Comparison of ENCODE assay signal across 20 cellular contexts in genomic region chr5:143770430-143770829, GRCh38. TPM values are rescaled to one million over a fixed set of nuclear protein-coding genes. Genes with fewer than 3 reads are reported as not detected.
DNase-seq lines count a peak whose midpoint lies in the region; ATAC-seq and TF ChIP-seq lines count a peak whose summit lies in the region.
"Had no signal": no experiment of that assay in that cellular context is flagged by ENCODE, and none has a peak within 500 bp of the region (broad histone marks: within the 10 kb centered on the region; RNA-seq: fewer than 3 reads in every experiment).

No MANE protein-coding gene starts in this region.

- H3K4me3 ChIP-seq in DND-41 (ENCODE audit: low read depth in 1 of 2, low read length in 2 of 2) (no peak overlapping the region), gastrocnemius medialis (no peak overlapping the region)
- no peak overlapping the region for H3K4me3 ChIP-seq in Jurkat, Clone E6-1 (ENCODE audit: low read length)
- H3K4me3 ChIP-seq: BLaER1 treated with 17β-estradiol and CSF1 and Interleukin-3, amounts not matched to agents 10 nM and 100 nM had no signal

- no peak overlapping the region for H3K4me3 Mint-ChIP-seq in endothelial cell (ENCODE audit: unreplicated experiment)
- no peak overlapping the region for H3K4me3 Mint-ChIP-seq in activated T-helper 2 cell treated with anti-CD3 and anti-CD28 coated beads, Interferon-gamma antibody, Interleukin-2, Interleukin-4, amounts not matched to agents 10 μg/mL and 5 μg/mL and 100 μg/mL, durations not matched to agents 14 hours and 24 hours and 36 hours (ENCODE audit: low read depth)
- H3K4me3 Mint-ChIP-seq: CD4-positive, CD25-positive, alpha-beta regulatory T cell; HFFc6 had no signal

- in situ Hi-C loops in gastrocnemius medialis (cut with MboI; ENCODE audit: low sequenced_read_pairs in 4 of 4) = no loop called here

- TF ChIP-seq POLR2A in gastrocnemius medialis (IDR thresholded peaks at IDR 0.05) = no peak

- H2AFZ ChIP-seq in DND-41 (ENCODE audit: low read depth, low read length) = no peak overlapping the region; the same call in 1 of the 2 replicates

- H3K36me3 ChIP-seq in DND-41 (ENCODE audit: insufficient read depth, low read length) = no peaks in the 10 kb centered on the region
- no peaks in the 10 kb centered on the region for H3K36me3 ChIP-seq in gastrocnemius medialis
- H3K36me3 ChIP-seq: BLaER1 treated with 17β-estradiol and CSF1 and Interleukin-3, amounts not matched to agents 10 nM and 100 nM had no signal

- no peak for DNase-seq in DND-41
- peak; percentile 6 for DNase-seq in Jurkat, Clone E6-1 (ENCODE audit: low read depth, low spot score)
- DNase-seq in endothelial cell (ENCODE audit: low spot score) = no peak
- DNase-seq in NCI-H524 (lab: John Stamatoyannopoulos, UW) = no peak
- no peak for DNase-seq in gastrocnemius medialis
- DNase-seq in NCI-H1417 (lab: John Stamatoyannopoulos, UW) = no peak
- no peak for DNase-seq in activated T-helper 2 cell treated with anti-CD3 and anti-CD28 coated beads, Interferon-gamma antibody, Interleukin-2, Interleukin-4, amounts not matched to agents 10 μg/mL and 5 μg/mL and 100 μg/mL, durations not matched to agents 14 hours and 24 hours and 36 hours (ENCODE audit: low spot score)
- DNase-seq: 8988T; Caco-2; CD4-positive, CD25-positive, alpha-beta regulatory T cell; GDM1; H7; HFFc6; IMR-90; KG1 had no signal

- TF ChIP-seq CTCF in DND-41 (IDR thresholded peaks at IDR 0.05; ENCODE audit: borderline replicate concordance, extremely low read depth, low read length, poor library complexity, severe bottlenecking) (no peak), endothelial cell (IDR thresholded peaks at IDR 0.05; ENCODE audit: unreplicated experiment) (no peak), gastrocnemius medialis (IDR thresholded peaks at IDR 0.05 in 4 of 5, conservative IDR thresholded peaks at IDR 0.05 in 1 of 5) (no peak)

- H3K9me3 ChIP-seq in DND-41 (ENCODE audit: insufficient read depth, low read length, severe bottlenecking) (no peaks in the 10 kb centered on the region), gastrocnemius medialis (no peaks in the 10 kb centered on the region)
- H3K9me3 ChIP-seq: Caco-2 had no signal

- no peaks in the 10 kb centered on the region for H3K9me3 Mint-ChIP-seq in endothelial cell (ENCODE audit: unreplicated experiment)
- H3K9me3 Mint-ChIP-seq in activated T-helper 2 cell treated with anti-CD3 and anti-CD28 coated beads, Interferon-gamma antibody, Interleukin-2, Interleukin-4, amounts not matched to agents 10 μg/mL and 5 μg/mL and 100 μg/mL, durations not matched to agents 14 hours and 24 hours and 36 hours = no peaks in the 10 kb centered on the region
- H3K9me3 Mint-ChIP-seq: HFFc6 had no signal

- H3K4me1 ChIP-seq in DND-41 (ENCODE audit: insufficient read depth, low read length) (peaks cover 24% of the 10 kb centered on the region), gastrocnemius medialis (peaks cover 0 to 12% of the 10 kb centered on the region in 2 donors)

- H3K27me3 ChIP-seq in DND-41 (ENCODE audit: insufficient read depth, low read length, poor library complexity) (no peaks in the 10 kb centered on the region), gastrocnemius medialis (no peaks in the 10 kb centered on the region)
- H3K27me3 ChIP-seq: BLaER1 treated with 17β-estradiol and CSF1 and Interleukin-3, amounts not matched to agents 10 nM and 100 nM had no signal

- no peaks in the 10 kb centered on the region for H4K20me1 ChIP-seq in DND-41 (ENCODE audit: insufficient read depth, low read length)
- H4K20me1 ChIP-seq: BLaER1 treated with 17β-estradiol and CSF1 and Interleukin-3, amounts not matched to agents 10 nM and 100 nM had no signal

- H3K4me2 ChIP-seq in DND-41 (ENCODE audit: insufficient read depth, low read length) = no peak overlapping the region

- no peaks in the 10 kb centered on the region for H3K27me3 Mint-ChIP-seq in endothelial cell (ENCODE audit: unreplicated experiment)
- peaks cover 16% of the 10 kb centered on the region for H3K27me3 Mint-ChIP-seq in activated T-helper 2 cell treated with anti-CD3 and anti-CD28 coated beads, Interferon-gamma antibody, Interleukin-2, Interleukin-4, amounts not matched to agents 10 μg/mL and 5 μg/mL and 100 μg/mL, durations not matched to agents 14 hours and 24 hours and 36 hours (ENCODE audit: low read depth)

- intact Hi-C loops in gastrocnemius medialis (cut with DNase I; ENCODE audit: low total_unique reads) = no loop called here
- intact Hi-C loops in activated T-helper 2 cell treated with anti-CD3 and anti-CD28 coated beads, Interferon-gamma antibody, Interleukin-2, Interleukin-4, amounts not matched to agents 10 μg/mL and 5 μg/mL and 100 μg/mL, durations not matched to agents 14 hours and 24 hours and 36 hours (cut with micrococcal nuclease) = no loop called here

- no peak overlapping the region for H3K9ac ChIP-seq in DND-41 (ENCODE audit: low read depth, low read length)
- H3K9ac ChIP-seq: BLaER1 treated with 17β-estradiol and CSF1 and Interleukin-3, amounts not matched to agents 10 nM and 100 nM had no signal

- H3K79me2 ChIP-seq in DND-41 (ENCODE audit: insufficient read depth, low read length) = no peaks in the 10 kb centered on the region

- H3K4me1 Mint-ChIP-seq in endothelial cell (ENCODE audit: unreplicated experiment) = peaks cover 26% of the 10 kb centered on the region
- H3K4me1 Mint-ChIP-seq in activated T-helper 2 cell treated with anti-CD3 and anti-CD28 coated beads, Interferon-gamma antibody, Interleukin-2, Interleukin-4, amounts not matched to agents 10 μg/mL and 5 μg/mL and 100 μg/mL, durations not matched to agents 14 hours and 24 hours and 36 hours (ENCODE audit: low read depth) = peaks cover 5% of the 10 kb centered on the region

- H3K36me3 Mint-ChIP-seq in endothelial cell (ENCODE audit: low read depth, unreplicated experiment) = no peaks in the 10 kb centered on the region
- H3K36me3 Mint-ChIP-seq in activated T-helper 2 cell treated with anti-CD3 and anti-CD28 coated beads, Interferon-gamma antibody, Interleukin-2, Interleukin-4, amounts not matched to agents 10 μg/mL and 5 μg/mL and 100 μg/mL, durations not matched to agents 14 hours and 24 hours and 36 hours (ENCODE audit: low read depth) = no peaks in the 10 kb centered on the region
- H3K36me3 Mint-ChIP-seq: CD4-positive, CD25-positive, alpha-beta regulatory T cell had no signal

- peak; percentile 56 for ATAC-seq in DND-41 (ENCODE audit: insufficient read depth, low read depth)
- ATAC-seq in gastrocnemius medialis = no peak
- ATAC-seq: HCT116 had no signal

- H3K27ac Mint-ChIP-seq in endothelial cell (ENCODE audit: unreplicated experiment) = peak overlapping the region; percentile 34
- H3K27ac Mint-ChIP-seq in activated T-helper 2 cell treated with anti-CD3 and anti-CD28 coated beads, Interferon-gamma antibody, Interleukin-2, Interleukin-4, amounts not matched to agents 10 μg/mL and 5 μg/mL and 100 μg/mL, durations not matched to agents 14 hours and 24 hours and 36 hours = no peak overlapping the region
- H3K27ac Mint-ChIP-seq: CD4-positive, CD25-positive, alpha-beta regulatory T cell; HFFc6 had no signal

- H3K27ac ChIP-seq in DND-41 (ENCODE audit: low read length) = peak overlapping the region; percentile 46
- no peak overlapping the region for H3K27ac ChIP-seq in gastrocnemius medialis
- H3K27ac ChIP-seq: BLaER1 treated with 17β-estradiol and CSF1 and Interleukin-3, amounts not matched to agents 10 nM and 100 nM had no signal

RNA-seq across cellular contexts. Expression of gene HMHB1, which starts 41.5 kb away (rescaled TPM):
- polyA plus RNA-seq in Jurkat, Clone E6-1 (2012; ENCODE audit: insufficient read depth, insufficient read length) = not detected
- not detected for total RNA-seq in endothelial cell (ENCODE audit: unreplicated experiment)
- not detected for total RNA-seq in gastrocnemius medialis
- not detected in 2 replicates for total RNA-seq in activated T-helper 2 cell treated with anti-CD3 and anti-CD28 coated beads, Interferon-gamma antibody, Interleukin-2, Interleukin-4, amounts not matched to agents 10 μg/mL and 5 μg/mL and 100 μg/mL, durations not matched to agents 14 hours and 24 hours and 36 hours
- total RNA-seq: A673; Caco-2; CD4-positive, CD25-positive, alpha-beta regulatory T cell; Daoy; H7; HFFc6; IMR-90 had no signal
- polyA plus RNA-seq: AG04450, IMR-90 had no signal
